In genomic region chr9:113633782-113634596, GRCh38 we compare ENCODE assay signal across 18 cellular contexts.
DNase-seq lines count a peak whose midpoint lies in the region; FAIRE-seq and TF ChIP-seq lines count a peak whose summit lies in the region.
"Had no signal": no experiment of that assay in that cellular context is flagged by ENCODE, and none has a peak within 500 bp of the region (broad histone marks: within the 10 kb centered on the region; RNA-seq: fewer than 3 reads in every experiment).

No MANE protein-coding gene starts in this region.

- no peaks in the 10 kb centered on the region for H3K9me3 Mint-ChIP-seq in activated CD4-positive, alpha-beta memory T cell treated with anti-CD3 and anti-CD28 coated beads, Interleukin-2, amount 10 ng/mL, durations not matched to agents 7 days and 5 days
- H3K9me3 Mint-ChIP-seq: activated T-helper 2 cell treated with anti-CD3 and anti-CD28 coated beads, Interferon-gamma antibody, Interleukin-2, Interleukin-4, amounts not matched to agents 10 μg/mL and 5 μg/mL and 100 μg/mL, durations not matched to agents 14 hours and 24 hours and 36 hours; HFFc6 had no signal

- H3K4me2 ChIP-seq in fibroblast of lung (ENCODE audit: extremely low read depth, insufficient read depth, low read length), result no peak overlapping the region

- H3K79me2 ChIP-seq in fibroblast of lung (ENCODE audit: control insufficient read depth, insufficient read depth, low read length), result no peaks in the 10 kb centered on the region

- H3K27me3 Mint-ChIP-seq in activated CD4-positive, alpha-beta memory T cell treated with anti-CD3 and anti-CD28 coated beads, Interleukin-2, amount 10 ng/mL, durations not matched to agents 7 days and 5 days, result peaks cover 6% of the 10 kb centered on the region

- H3K36me3 ChIP-seq in HUES6 (ENCODE audit: control insufficient read depth, insufficient read depth, low read length) (no peaks in the 10 kb centered on the region), fibroblast of lung (ENCODE audit: control insufficient read depth, insufficient read depth, low read length) (no peaks in the 10 kb centered on the region), rectal smooth muscle tissue (ENCODE audit: control insufficient read depth, insufficient read depth, low read length) (no peaks in the 10 kb centered on the region)

- no peak overlapping the region for H3K4me3 Mint-ChIP-seq in activated CD4-positive, alpha-beta memory T cell treated with anti-CD3 and anti-CD28 coated beads, Interleukin-2, amount 10 ng/mL, durations not matched to agents 7 days and 5 days
- H3K4me3 Mint-ChIP-seq: B cell, HFFc6 had no signal

- H2AFZ ChIP-seq in fibroblast of lung (ENCODE audit: low read length), result no peak overlapping the region

- H3K27ac Mint-ChIP-seq in activated CD4-positive, alpha-beta memory T cell treated with anti-CD3 and anti-CD28 coated beads, Interleukin-2, amount 10 ng/mL, durations not matched to agents 7 days and 5 days, result no peak overlapping the region
- H3K27ac Mint-ChIP-seq: activated T-helper 2 cell treated with anti-CD3 and anti-CD28 coated beads, Interferon-gamma antibody, Interleukin-2, Interleukin-4, amounts not matched to agents 10 μg/mL and 5 μg/mL and 100 μg/mL, durations not matched to agents 14 hours and 24 hours and 36 hours; B cell; HFFc6 had no signal

- H3K9ac ChIP-seq in HUES6 (ENCODE audit: low read length) (peak overlapping the region; percentile 29), fibroblast of lung (ENCODE audit: insufficient read depth, low read length) (peak overlapping the region; percentile 13), rectal smooth muscle tissue (ENCODE audit: low read length) (no peak overlapping the region)

- POLR2A ChIA-PET in activated CD4-positive, alpha-beta memory T cell treated with anti-CD3 and anti-CD28 coated beads, Interleukin-2, amount 10 ng/mL, durations not matched to agents 7 days and 5 days (lab: Charles Lee), result no interaction called here

- peaks cover 23% of the 10 kb centered on the region; the same call in 1 of the 2 replicates for H3K4me1 ChIP-seq in HUES6 (ENCODE audit: control insufficient read depth, insufficient read depth, low read length)
- H3K4me1 ChIP-seq in fibroblast of lung (ENCODE audit: control insufficient read depth, extremely low read depth, insufficient read depth, low read length), result peaks cover 22% of the 10 kb centered on the region
- peaks cover 7% of the 10 kb centered on the region for H3K4me1 ChIP-seq in rectal smooth muscle tissue (ENCODE audit: control insufficient read depth, insufficient read depth, low read length)

- H3K27ac ChIP-seq in HUES6 (ENCODE audit: low read depth, low read length), result peak overlapping the region; percentile 35; the same call in 1 of the 2 replicates
- H3K27ac ChIP-seq in fibroblast of lung (ENCODE audit: insufficient read depth, low read length), result no peak overlapping the region
- peak overlapping the region; percentile 13 for H3K27ac ChIP-seq in rectal smooth muscle tissue (ENCODE audit: low read depth, low read length)
- H3K27ac ChIP-seq: testis had no signal

- H4K20me1 ChIP-seq in fibroblast of lung (ENCODE audit: control insufficient read depth, extremely low read depth, insufficient read depth, low read length), result no peaks in the 10 kb centered on the region

- H3K27me3 ChIP-seq in HUES6 (ENCODE audit: control insufficient read depth, insufficient read depth, low read length) (no peaks in the 10 kb centered on the region), fibroblast of lung (ENCODE audit: control insufficient read depth, insufficient read depth, low read length) (no peaks in the 10 kb centered on the region), rectal smooth muscle tissue (ENCODE audit: control insufficient read depth, insufficient read depth, low read length) (no peaks in the 10 kb centered on the region)
- H3K27me3 ChIP-seq: testis had no signal

- FAIRE-seq in RCC 7860 (lab: Jason Lieb, UNC), result no peak
- FAIRE-seq: frontal cortex had no signal

- H3K4me3 ChIP-seq in HUES6 (ENCODE audit: low read depth, low read length), result no peak overlapping the region
- no peak overlapping the region for H3K4me3 ChIP-seq in fibroblast of lung (replicated peaks in 1 of 4; ENCODE audit: control extremely low read depth in 1 of 4, insufficient read depth in 1 of 4, low read depth in 3 of 4, low read length in 4 of 4)
- H3K4me3 ChIP-seq in rectal smooth muscle tissue (ENCODE audit: low read length), result no peak overlapping the region
- H3K4me3 ChIP-seq: testis had no signal

- TF ChIP-seq CTCF in fibroblast of lung (conservative IDR thresholded peaks at IDR 0.05 in 1 of 2, IDR thresholded peaks at IDR 0.05 in 1 of 2; ENCODE audit: low read depth in 1 of 2, low read length in 2 of 2), result no peak

- H3K4me1 Mint-ChIP-seq in activated CD4-positive, alpha-beta memory T cell treated with anti-CD3 and anti-CD28 coated beads, Interleukin-2, amount 10 ng/mL, durations not matched to agents 7 days and 5 days, result peaks cover 2% of the 10 kb centered on the region
- H3K4me1 Mint-ChIP-seq: B cell had no signal

- no peaks in the 10 kb centered on the region for H3K36me3 Mint-ChIP-seq in activated CD4-positive, alpha-beta memory T cell treated with anti-CD3 and anti-CD28 coated beads, Interleukin-2, amount 10 ng/mL, durations not matched to agents 7 days and 5 days (ENCODE audit: low read depth)

- H3K9me3 ChIP-seq in HUES6 (ENCODE audit: control insufficient read depth, insufficient read depth, low read depth, low read length) (no peaks in the 10 kb centered on the region), fibroblast of lung (ENCODE audit: control insufficient read depth, insufficient read depth, low read depth, low read length) (no peaks in the 10 kb centered on the region)
- H3K9me3 ChIP-seq: testis had no signal

- CTCF ChIA-PET in activated CD4-positive, alpha-beta memory T cell treated with anti-CD3 and anti-CD28 coated beads, Interleukin-2, amount 10 ng/mL, durations not matched to agents 7 days and 5 days (lab: Charles Lee), result interaction anchor here (0.5 to 2.9 kb wide), 5 partner anchors 21 to 796 kb away, joined by 3 to 8 read pairs (median 6); no protein-coding TSS in a partner anchor

- DNase-seq in RCC 7860 (ENCODE audit: low spot score), result peak; percentile 56
- DNase-seq in fibroblast of lung (ENCODE audit: low read depth in 2 of 2), result no peak
- no peak for DNase-seq in central memory CD4-positive, alpha-beta T cell
- DNase-seq in DMS114 treated with DMSO at 0.1 percent for 48 hours (lab: John Stamatoyannopoulos, UW; ENCODE audit: unreplicated experiment), result no peak
- no peak for DNase-seq in NCI-H1092 (lab: John Stamatoyannopoulos, UW)
- DNase-seq in activated CD4-positive, alpha-beta memory T cell treated with anti-CD3 and anti-CD28 coated beads, Interleukin-2, amount 10 ng/mL, durations not matched to agents 7 days and 5 days, result no peak
- DNase-seq: activated CD4-positive, alpha-beta T cell treated with anti-CD3 and anti-CD28 coated beads for 48 hours; DMS53; effector CD8-positive, alpha-beta T cell; HFFc6; NCI-H2029 treated with DMSO at 0.1 percent for 48 hours; NCI-H526 treated with DMSO at 0.1 percent for 48 hours; testis had no signal
